11 cellular contexts compared by ENCODE assay signal in genomic region chr2:15160201-15160600, GRCh38.
"Had no signal": no experiment of that assay in that cellular context is flagged by ENCODE, and none has a peak within 500 bp of the region (broad histone marks: within the 10 kb centered on the region; RNA-seq: fewer than 3 reads in every experiment).

No MANE protein-coding gene starts in this region.

- H3K36me3 ChIP-seq: heart left ventricle, thoracic aorta had no signal

- H3K4me1 Mint-ChIP-seq: activated T-helper 17 cell treated with anti-CD3 and anti-CD28 coated beads, Interleukin-2, amount 50 U/mL, for 72 hours; naive B cell had no signal

- H3K27me3 ChIP-seq: heart left ventricle had no signal

- H3K9me3 Mint-ChIP-seq: activated T-cell treated with anti-CD3 and anti-CD28 coated beads, Interleukin-2, amount 50 U/mL, for 24 hours; activated T-helper 17 cell treated with anti-CD3 and anti-CD28 coated beads, Interleukin-2, amount 50 U/mL, for 72 hours; brain; naive B cell had no signal

- H3K27ac ChIP-seq: heart left ventricle, thoracic aorta had no signal

- H3K9me3 ChIP-seq: heart left ventricle, thoracic aorta had no signal

- DNase-seq: activated T-cell treated with anti-CD3 and anti-CD28 coated beads, Interleukin-2, amount 50 U/mL, for 24 hours; aorta; effector memory CD4-positive, alpha-beta T cell; heart left ventricle; left cardiac atrium; naive B cell; stimulated activated naive CD4-positive, alpha-beta T cell treated with Interleukin-2 at 50 U/mL for 16 hours had no signal

- H3K4me3 Mint-ChIP-seq: activated T-cell treated with anti-CD3 and anti-CD28 coated beads, Interleukin-2, amount 50 U/mL, for 24 hours; activated T-helper 17 cell treated with anti-CD3 and anti-CD28 coated beads, Interleukin-2, amount 50 U/mL, for 72 hours; brain; naive B cell had no signal

- H3K36me3 Mint-ChIP-seq: brain had no signal

- H3K27me3 Mint-ChIP-seq: activated T-helper 17 cell treated with anti-CD3 and anti-CD28 coated beads, Interleukin-2, amount 50 U/mL, for 72 hours; brain; naive B cell had no signal

- ATAC-seq: left cardiac atrium had no signal

- H3K4me1 ChIP-seq: heart left ventricle had no signal

- H3K27ac Mint-ChIP-seq: activated naive CD4-positive, alpha-beta T cell treated with anti-CD3 and anti-CD28 coated beads, Interleukin-2, amount 50 U/mL, for 72 hours; activated T-cell treated with anti-CD3 and anti-CD28 coated beads, Interleukin-2, amount 50 U/mL, for 24 hours; activated T-helper 17 cell treated with anti-CD3 and anti-CD28 coated beads, Interleukin-2, amount 50 U/mL, for 72 hours; naive B cell had no signal

- H3K4me3 ChIP-seq: heart left ventricle, thoracic aorta had no signal
